Comparison of ENCODE assay signal across 19 cellular contexts in the genomic region with DNA sequence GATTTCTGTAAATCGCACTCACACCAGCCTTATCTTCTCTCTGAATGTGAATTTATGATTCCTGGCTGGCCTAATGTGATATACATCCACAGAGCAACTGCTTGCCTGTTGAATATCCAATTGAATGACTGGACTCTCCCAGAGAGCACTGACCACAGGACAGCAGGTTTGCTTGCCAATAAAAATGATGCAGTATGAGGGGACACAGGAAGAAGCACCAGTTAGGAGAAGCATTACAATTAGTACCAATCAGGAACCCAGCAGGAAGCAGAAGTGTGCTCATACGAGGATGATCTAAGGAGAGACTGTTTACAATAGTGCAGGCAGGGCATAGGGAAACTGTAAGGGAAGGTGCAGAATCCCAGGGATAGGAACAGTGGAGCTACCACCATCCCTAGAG.
DNase-seq lines count a peak whose midpoint lies in the region; ATAC-seq and TF ChIP-seq lines count a peak whose summit lies in the region.
"Had no signal": no experiment of that assay in that cellular context is flagged by ENCODE, and none has a peak within 500 bp of the region (broad histone marks: within the 10 kb centered on the region; RNA-seq: fewer than 3 reads in every experiment).

No MANE protein-coding gene starts in this region.

- no peak overlapping the region for H3K23ac ChIP-seq in neuronal stem cell (ENCODE audit: low read depth, low read length, poor library complexity)

- intact Hi-C loops in left cardiac atrium (cut with DNase I) (no loop called here), prostate gland (cut with DNase I) (no loop called here)

- POLR2A ChIA-PET in SK-N-SH (lab: Yijun Ruan, JAX), result no interaction called here

- H4K20me1 ChIP-seq in SK-N-SH (ENCODE audit: insufficient read depth), result no peaks in the 10 kb centered on the region

- H3K79me2 ChIP-seq in SK-N-SH (ENCODE audit: insufficient read depth), result no peaks in the 10 kb centered on the region

- H3K4ac ChIP-seq in neuronal stem cell (ENCODE audit: low read length), result no peak overlapping the region

- no peak overlapping the region for H3K14ac ChIP-seq in neuronal stem cell (ENCODE audit: low read length)

- no peak overlapping the region for H3K9ac ChIP-seq in SK-N-SH
- peak overlapping the region; percentile 12 for H3K9ac ChIP-seq in neuronal stem cell (ENCODE audit: low read depth, low read length, poor library complexity)

- WGBS in SK-N-SH (ENCODE audit: low lambda C conversion rate), result 72% methylated on average over 2 of the region's 2 CpGs
- no CpG with 5 or more reads among the region's 2 CpGs for WGBS in neuronal stem cell (ENCODE audit: extremely low coverage in 2 of 2, insufficient read length in 2 of 2, insufficient replicate concordance in 1 of 2), 2 donors
- 76% methylated on average over 2 of the region's 2 CpGs for WGBS in prostate gland

- peak overlapping the region; percentile 42; the same call in 1 of the 2 replicates for H3K4me2 ChIP-seq in SK-N-SH
- no peak overlapping the region for H3K4me2 ChIP-seq in neuronal stem cell (ENCODE audit: insufficient read depth, low read length, poor library complexity, severe bottlenecking)

- H3K4me1 ChIP-seq in SK-N-SH (ENCODE audit: control insufficient read depth in 1 of 2, insufficient read depth in 2 of 2, low read depth in 1 of 2, low read length in 1 of 2) (peaks cover 11% of the 10 kb centered on the region in 2 experiments), neuronal stem cell (ENCODE audit: control insufficient read depth in 2 of 2, insufficient read depth in 1 of 2, low read depth in 1 of 2, low read length in 2 of 2) (peaks cover 4 to 13% of the 10 kb centered on the region in 2 donors), prostate gland (replicated peaks) (no peaks in the 10 kb centered on the region)
- H3K4me1 ChIP-seq: colonic mucosa had no signal

- H3K4me3 ChIP-seq in SK-N-SH (ENCODE audit: low read depth in 2 of 2, low read length in 1 of 2) (no peak overlapping the region), choroid plexus epithelial cell (ENCODE audit: low read depth, low read length) (no peak overlapping the region), neuronal stem cell (ENCODE audit: low read length in 2 of 2) (no peak overlapping the region), prostate gland (no peak overlapping the region)
- H3K4me3 ChIP-seq: colonic mucosa, gastroesophageal sphincter, psoas muscle had no signal

- H3K9me2 ChIP-seq in SK-N-SH, result no peaks in the 10 kb centered on the region

- peaks cover 4% of the 10 kb centered on the region for H3F3A ChIP-seq in SK-N-SH (replicated peaks; ENCODE audit: insufficient read depth)

- no peak overlapping the region for H2AK5ac ChIP-seq in neuronal stem cell (ENCODE audit: low read depth, low read length)

- no peak overlapping the region for H2BK5ac ChIP-seq in neuronal stem cell (ENCODE audit: low read length)

- H2BK15ac ChIP-seq in neuronal stem cell (ENCODE audit: low read length), result no peak overlapping the region

- no peak overlapping the region for H2BK12ac ChIP-seq in neuronal stem cell (ENCODE audit: low read length)

- no peak overlapping the region for H4K8ac ChIP-seq in neuronal stem cell (ENCODE audit: low read depth, low read length)

- H3K27me3 ChIP-seq in SK-N-SH (ENCODE audit: insufficient read depth) (no peaks in the 10 kb centered on the region), neuronal stem cell (ENCODE audit: control insufficient read depth in 3 of 3, insufficient read depth in 3 of 3, low read depth in 1 of 3, low read length in 3 of 3) (no peaks in the 10 kb centered on the region), prostate gland (replicated peaks; ENCODE audit: insufficient read depth) (no peaks in the 10 kb centered on the region)
- H3K27me3 ChIP-seq: colonic mucosa, gastroesophageal sphincter had no signal

- no peak for TF ChIP-seq POLR2A in prostate gland (IDR thresholded peaks at IDR 0.05)

- H3K36me3 ChIP-seq in SK-N-SH (replicated peaks in 1 of 2; ENCODE audit: control insufficient read depth in 1 of 2, insufficient read depth in 2 of 2, low read length in 1 of 2) (no peaks in the 10 kb centered on the region), neuronal stem cell (replicated peaks in 1 of 2; ENCODE audit: control insufficient read depth in 2 of 2, insufficient read depth in 2 of 2, low read length in 2 of 2) (no peaks in the 10 kb centered on the region), prostate gland (no peaks in the 10 kb centered on the region)
- H3K36me3 ChIP-seq: colonic mucosa, gastroesophageal sphincter, WERI-Rb-1 had no signal

- no peak overlapping the region for H2AFZ ChIP-seq in SK-N-SH (ENCODE audit: low read depth)
- H2AFZ ChIP-seq in neuronal stem cell (ENCODE audit: low read length), result peak overlapping the region; percentile 9

- DNase-seq in EH (ENCODE audit: low read depth) (peak; percentile 70), SK-N-SH (no peak), choroid plexus epithelial cell (ENCODE audit: low read depth) (peak; percentile 31), neuronal stem cell (ENCODE audit: low spot score) (no peak), left cardiac atrium (no peak), prostate gland (ENCODE audit: low spot score) (no peak), SK-N-DZ (ENCODE audit: low spot score) (no peak)
- DNase-seq: ACHN; activated CD4-positive, alpha-beta T cell treated with anti-CD3 and anti-CD28 coated beads, Interleukin-2, amount 50 U/mL, for 4 hours; aorta; colonic mucosa; NCI-H526 treated with DMSO at 0.1 percent for 48 hours; nephron progenitor cell; psoas muscle; stimulated activated CD4-positive, alpha-beta T cell treated with anti-CD3 and anti-CD28 coated beads, Interleukin-4, amount 100 ng/mL, for 24 hours; WERI-Rb-1 had no signal

- no peak overlapping the region for H4K91ac ChIP-seq in neuronal stem cell (ENCODE audit: low read depth, low read length, poor library complexity)

- no peak for TF ChIP-seq RAD21 in SK-N-SH (IDR thresholded peaks at IDR 0.05; ENCODE audit: low read length)

- ATAC-seq in GM19351 (IDR thresholded peaks at IDR 0.05; ENCODE audit: unreplicated experiment) (no peak), left cardiac atrium (no peak)
- ATAC-seq: gastroesophageal sphincter, psoas muscle, Right ventricle myocardium inferior had no signal

- no peak for TF ChIP-seq EP300 in SK-N-SH (IDR thresholded peaks at IDR 0.05; ENCODE audit: borderline replicate concordance in 1 of 2, low read depth in 1 of 2, low read length in 1 of 2)

- CTCF ChIA-PET in SK-N-SH (lab: Yijun Ruan, JAX), result interaction anchor here (0.6 kb wide), 1 partner anchor 12 kb away, joined by 3 read pairs; no protein-coding TSS in a partner anchor

- H3K9me3 ChIP-seq in SK-N-SH, result no peaks in the 10 kb centered on the region
- H3K9me3 ChIP-seq in neuronal stem cell (replicated peaks in 1 of 2; ENCODE audit: control insufficient read depth in 2 of 2, insufficient read depth in 1 of 2, low read depth in 1 of 2, low read length in 2 of 2), result no peaks in the 10 kb centered on the region
- H3K9me3 ChIP-seq in prostate gland, result no peaks in the 10 kb centered on the region
- H3K9me3 ChIP-seq: colonic mucosa, gastroesophageal sphincter, psoas muscle had no signal

- H3K79me1 ChIP-seq in neuronal stem cell (ENCODE audit: low read depth, low read length), result no peaks in the 10 kb centered on the region

- TF ChIP-seq CTCF in SK-N-SH (IDR thresholded peaks at IDR 0.05) (no peak), choroid plexus epithelial cell (conservative IDR thresholded peaks at IDR 0.05; ENCODE audit: low read depth, low read length) (no peak), prostate gland (IDR thresholded peaks at IDR 0.05) (no peak)

- no peak overlapping the region for H2BK120ac ChIP-seq in neuronal stem cell (ENCODE audit: low read depth, low read length)

- H3K27ac ChIP-seq in SK-N-SH (ENCODE audit: low read depth in 2 of 2, low read length in 1 of 2) (peak overlapping the region in 1 of 2 experiments; percentile 56; a peak in 2 of 4 replicates), neuronal stem cell (replicated peaks; ENCODE audit: low read length) (no peak overlapping the region), prostate gland (no peak overlapping the region)
- H3K27ac ChIP-seq: colonic mucosa, gastroesophageal sphincter, psoas muscle, WERI-Rb-1 had no signal

- no peak overlapping the region for H3K18ac ChIP-seq in neuronal stem cell (ENCODE audit: low read length)

TF ChIP-seq in SK-N-SH, 30 proteins besides CTCF, POLR2A, EP300 and RAD21 (continues in another document):
- peak; percentile 32; the same call in 1 of the 2 replicates for TF ChIP-seq TCF12 (IDR thresholded peaks at IDR 0.05)
- TF ChIP-seq, protein P1, sequence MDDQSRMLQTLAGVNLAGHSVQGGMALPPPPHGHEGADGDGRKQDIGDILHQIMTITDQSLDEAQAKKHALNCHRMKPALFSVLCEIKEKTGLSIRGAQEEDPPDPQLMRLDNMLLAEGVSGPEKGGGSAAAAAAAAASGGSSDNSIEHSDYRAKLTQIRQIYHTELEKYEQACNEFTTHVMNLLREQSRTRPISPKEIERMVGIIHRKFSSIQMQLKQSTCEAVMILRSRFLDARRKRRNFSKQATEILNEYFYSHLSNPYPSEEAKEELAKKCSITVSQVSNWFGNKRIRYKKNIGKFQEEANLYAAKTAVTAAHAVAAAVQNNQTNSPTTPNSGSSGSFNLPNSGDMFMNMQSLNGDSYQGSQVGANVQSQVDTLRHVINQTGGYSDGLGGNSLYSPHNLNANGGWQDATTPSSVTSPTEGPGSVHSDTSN (IDR thresholded peaks at IDR 0.05), result peak; percentile 12; the same call in 1 of the 2 replicates
- TF ChIP-seq RCOR1 (IDR thresholded peaks at IDR 0.05; ENCODE audit: low read length), result no peak
- no peak for TF ChIP-seq JUND (IDR thresholded peaks at IDR 0.05)
- no peak for TF ChIP-seq GABPA (IDR thresholded peaks at IDR 0.05; ENCODE audit: low read depth)
- TF ChIP-seq, protein P2, sequence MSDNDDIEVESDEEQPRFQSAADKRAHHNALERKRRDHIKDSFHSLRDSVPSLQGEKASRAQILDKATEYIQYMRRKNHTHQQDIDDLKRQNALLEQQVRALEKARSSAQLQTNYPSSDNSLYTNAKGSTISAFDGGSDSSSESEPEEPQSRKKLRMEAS (IDR thresholded peaks at IDR 0.05; ENCODE audit: low read depth), result no peak
- TF ChIP-seq EZH2phosphoT487 (IDR thresholded peaks at IDR 0.05; ENCODE audit: borderline replicate concordance, low read depth), result no peak
- no peak for TF ChIP-seq MEF2A (IDR thresholded peaks at IDR 0.05; ENCODE audit: borderline replicate concordance, low read depth)
- TF ChIP-seq, protein P3, sequence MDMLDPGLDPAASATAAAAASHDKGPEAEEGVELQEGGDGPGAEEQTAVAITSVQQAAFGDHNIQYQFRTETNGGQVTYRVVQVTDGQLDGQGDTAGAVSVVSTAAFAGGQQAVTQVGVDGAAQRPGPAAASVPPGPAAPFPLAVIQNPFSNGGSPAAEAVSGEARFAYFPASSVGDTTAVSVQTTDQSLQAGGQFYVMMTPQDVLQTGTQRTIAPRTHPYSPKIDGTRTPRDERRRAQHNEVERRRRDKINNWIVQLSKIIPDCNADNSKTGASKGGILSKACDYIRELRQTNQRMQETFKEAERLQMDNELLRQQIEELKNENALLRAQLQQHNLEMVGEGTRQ (IDR thresholded peaks at IDR 0.05; ENCODE audit: borderline replicate concordance, low read depth, low read length), result no peak
- no peak for TF ChIP-seq FOXJ3 (CRISPR knock-in tag; IDR thresholded peaks at IDR 0.05)
- no peak for TF ChIP-seq GATA2 (CRISPR knock-in tag; IDR thresholded peaks at IDR 0.05)
- TF ChIP-seq FOSL2 (IDR thresholded peaks at IDR 0.05; ENCODE audit: borderline replicate concordance, low read depth), result no peak

Comparison
In these comparisons a context has a peak if more than half of its experiments do, and no peak if none do; other contexts are left out.
1. DNase-seq: peak in EH (single experiment) and choroid plexus epithelial cell (single experiment); none in SK-N-SH (single experiment), neuronal stem cell (single experiment), left cardiac atrium (single experiment), prostate gland (single experiment) and SK-N-DZ (single experiment).